Comparison of ENCODE assay signal across 1 cellular context in the genomic region with DNA sequence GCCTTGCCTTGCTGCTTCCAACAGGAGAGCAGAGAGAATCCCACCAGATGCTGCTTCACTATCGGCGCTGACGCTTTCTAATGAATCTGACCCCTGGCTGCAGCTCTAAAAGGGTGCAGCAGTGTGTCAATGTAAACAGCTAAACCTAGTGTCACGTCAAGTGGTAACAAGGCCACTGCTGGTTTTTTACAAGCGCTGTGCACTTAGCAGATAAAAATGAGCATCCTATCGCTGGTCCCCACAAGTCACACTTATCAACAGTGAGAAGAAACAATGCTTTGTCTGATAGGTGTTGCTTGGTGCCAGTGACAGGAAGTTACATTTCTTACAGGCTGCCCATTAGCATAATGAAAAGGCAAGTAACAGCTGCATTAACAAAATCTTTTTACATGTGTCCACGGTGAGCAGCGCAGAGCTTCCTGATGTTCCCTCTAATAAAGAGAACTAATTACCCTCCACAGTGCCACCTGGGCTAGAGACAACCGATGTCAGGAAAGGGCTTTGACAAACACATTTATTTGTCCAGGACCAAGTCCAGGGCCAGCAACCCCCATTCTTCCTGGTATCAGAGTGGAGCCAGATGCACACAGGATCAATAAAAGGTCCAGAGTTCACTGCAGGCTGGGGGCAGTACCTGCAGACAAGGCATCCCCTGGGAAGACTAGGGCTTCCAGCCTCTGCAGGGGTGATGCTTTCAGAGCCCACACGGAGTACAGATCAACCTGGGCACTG.
A peak's percentile ranks its signal among the peaks of the same experiment; 100 is the strongest.
TF ChIP-seq lines count a peak whose summit lies in the region.

No MANE protein-coding gene starts in this region.

TF ChIP-seq in HepG2, 621 proteins besides CTCF, POLR2A, EP300 and RAD21 (continued from another document and continues in another):
- TF ChIP-seq, protein P1, sequence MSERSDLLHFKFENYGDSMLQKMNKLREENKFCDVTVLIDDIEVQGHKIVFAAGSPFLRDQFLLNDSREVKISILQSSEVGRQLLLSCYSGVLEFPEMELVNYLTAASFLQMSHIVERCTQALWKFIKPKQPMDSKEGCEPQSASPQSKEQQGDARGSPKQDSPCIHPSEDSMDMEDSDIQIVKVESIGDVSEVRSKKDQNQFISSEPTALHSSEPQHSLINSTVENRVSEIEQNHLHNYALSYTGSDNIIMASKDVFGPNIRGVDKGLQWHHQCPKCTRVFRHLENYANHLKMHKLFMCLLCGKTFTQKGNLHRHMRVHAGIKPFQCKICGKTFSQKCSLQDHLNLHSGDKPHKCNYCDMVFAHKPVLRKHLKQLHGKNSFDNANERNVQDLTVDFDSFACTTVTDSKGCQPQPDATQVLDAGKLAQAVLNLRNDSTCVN (CRISPR knock-in tag; IDR thresholded peaks at IDR 0.05; ENCODE audit: borderline replicate concordance) = peak; percentile 75; the same call in 1 of the 2 replicates
- TF ChIP-seq KLF9 (CRISPR knock-in tag; IDR thresholded peaks at IDR 0.05; ENCODE audit: low read depth) = peak; percentile 19; the same call in 1 of the 2 replicates
- TF ChIP-seq ZNF607 (CRISPR knock-in tag; IDR thresholded peaks at IDR 0.05; ENCODE audit: borderline replicate concordance) = peak; percentile 39; the same call in 1 of the 2 replicates
- peak; percentile 65; the same call in 1 of the 2 replicates for TF ChIP-seq ZNF143 (CRISPR knock-in tag; IDR thresholded peaks at IDR 0.05)
- no peak; the same call in 1 of the 2 replicates for TF ChIP-seq PLSCR1 (CRISPR knock-in tag; IDR thresholded peaks at IDR 0.05; ENCODE audit: borderline replicate concordance)
- TF ChIP-seq LCORL (IDR thresholded peaks at IDR 0.05) = no peak
- TF ChIP-seq LCORL (CRISPR knock-in tag; IDR thresholded peaks at IDR 0.05) = peak; percentile 96
- TF ChIP-seq, protein P2, sequence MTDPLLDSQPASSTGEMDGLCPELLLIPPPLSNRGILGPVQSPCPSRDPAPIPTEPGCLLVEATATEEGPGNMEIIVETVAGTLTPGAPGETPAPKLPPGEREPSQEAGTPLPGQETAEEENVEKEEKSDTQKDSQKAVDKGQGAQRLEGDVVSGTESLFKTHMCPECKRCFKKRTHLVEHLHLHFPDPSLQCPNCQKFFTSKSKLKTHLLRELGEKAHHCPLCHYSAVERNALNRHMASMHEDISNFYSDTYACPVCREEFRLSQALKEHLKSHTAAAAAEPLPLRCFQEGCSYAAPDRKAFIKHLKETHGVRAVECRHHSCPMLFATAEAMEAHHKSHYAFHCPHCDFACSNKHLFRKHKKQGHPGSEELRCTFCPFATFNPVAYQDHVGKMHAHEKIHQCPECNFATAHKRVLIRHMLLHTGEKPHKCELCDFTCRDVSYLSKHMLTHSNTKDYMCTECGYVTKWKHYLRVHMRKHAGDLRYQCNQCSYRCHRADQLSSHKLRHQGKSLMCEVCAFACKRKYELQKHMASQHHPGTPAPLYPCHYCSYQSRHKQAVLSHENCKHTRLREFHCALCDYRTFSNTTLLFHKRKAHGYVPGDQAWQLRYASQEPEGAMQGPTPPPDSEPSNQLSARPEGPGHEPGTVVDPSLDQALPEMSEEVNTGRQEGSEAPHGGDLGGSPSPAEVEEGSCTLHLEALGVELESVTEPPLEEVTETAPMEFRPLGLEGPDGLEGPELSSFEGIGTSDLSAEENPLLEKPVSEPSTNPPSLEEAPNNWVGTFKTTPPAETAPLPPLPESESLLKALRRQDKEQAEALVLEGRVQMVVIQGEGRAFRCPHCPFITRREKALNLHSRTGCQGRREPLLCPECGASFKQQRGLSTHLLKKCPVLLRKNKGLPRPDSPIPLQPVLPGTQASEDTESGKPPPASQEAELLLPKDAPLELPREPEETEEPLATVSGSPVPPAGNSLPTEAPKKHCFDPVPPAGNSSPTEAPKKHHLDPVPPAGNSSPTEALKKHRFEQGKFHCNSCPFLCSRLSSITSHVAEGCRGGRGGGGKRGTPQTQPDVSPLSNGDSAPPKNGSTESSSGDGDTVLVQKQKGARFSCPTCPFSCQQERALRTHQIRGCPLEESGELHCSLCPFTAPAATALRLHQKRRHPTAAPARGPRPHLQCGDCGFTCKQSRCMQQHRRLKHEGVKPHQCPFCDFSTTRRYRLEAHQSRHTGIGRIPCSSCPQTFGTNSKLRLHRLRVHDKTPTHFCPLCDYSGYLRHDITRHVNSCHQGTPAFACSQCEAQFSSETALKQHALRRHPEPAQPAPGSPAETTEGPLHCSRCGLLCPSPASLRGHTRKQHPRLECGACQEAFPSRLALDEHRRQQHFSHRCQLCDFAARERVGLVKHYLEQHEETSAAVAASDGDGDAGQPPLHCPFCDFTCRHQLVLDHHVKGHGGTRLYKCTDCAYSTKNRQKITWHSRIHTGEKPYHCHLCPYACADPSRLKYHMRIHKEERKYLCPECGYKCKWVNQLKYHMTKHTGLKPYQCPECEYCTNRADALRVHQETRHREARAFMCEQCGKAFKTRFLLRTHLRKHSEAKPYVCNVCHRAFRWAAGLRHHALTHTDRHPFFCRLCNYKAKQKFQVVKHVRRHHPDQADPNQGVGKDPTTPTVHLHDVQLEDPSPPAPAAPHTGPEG (CRISPR knock-in tag; IDR thresholded peaks at IDR 0.05) = no peak
- peak; percentile 89 for TF ChIP-seq POGZ (CRISPR knock-in tag; IDR thresholded peaks at IDR 0.05)
- TF ChIP-seq NFRKB (IDR thresholded peaks at IDR 0.05) = no peak
- 0 out of 2 replicates have a peak, but pooled peaks have one; percentile 55 for TF ChIP-seq ZNF276 (CRISPR knock-in tag; IDR thresholded peaks at IDR 0.05; ENCODE audit: low read depth)
- no peak for TF ChIP-seq ZNF333 (CRISPR knock-in tag; IDR thresholded peaks at IDR 0.05; ENCODE audit: borderline replicate concordance)
- TF ChIP-seq, protein P3, sequence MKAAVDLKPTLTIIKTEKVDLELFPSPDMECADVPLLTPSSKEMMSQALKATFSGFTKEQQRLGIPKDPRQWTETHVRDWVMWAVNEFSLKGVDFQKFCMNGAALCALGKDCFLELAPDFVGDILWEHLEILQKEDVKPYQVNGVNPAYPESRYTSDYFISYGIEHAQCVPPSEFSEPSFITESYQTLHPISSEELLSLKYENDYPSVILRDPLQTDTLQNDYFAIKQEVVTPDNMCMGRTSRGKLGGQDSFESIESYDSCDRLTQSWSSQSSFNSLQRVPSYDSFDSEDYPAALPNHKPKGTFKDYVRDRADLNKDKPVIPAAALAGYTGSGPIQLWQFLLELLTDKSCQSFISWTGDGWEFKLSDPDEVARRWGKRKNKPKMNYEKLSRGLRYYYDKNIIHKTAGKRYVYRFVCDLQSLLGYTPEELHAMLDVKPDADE (CRISPR knock-in tag; IDR thresholded peaks at IDR 0.05) = 0 out of 2 replicates have a peak, but pooled peaks have one; percentile 64
- TF ChIP-seq TIGD3 (CRISPR knock-in tag; IDR thresholded peaks at IDR 0.05; ENCODE audit: borderline replicate concordance) = no peak
- no peak for TF ChIP-seq ZNF674 (CRISPR knock-in tag; IDR thresholded peaks at IDR 0.05; ENCODE audit: low read depth)
- TF ChIP-seq, protein P4, sequence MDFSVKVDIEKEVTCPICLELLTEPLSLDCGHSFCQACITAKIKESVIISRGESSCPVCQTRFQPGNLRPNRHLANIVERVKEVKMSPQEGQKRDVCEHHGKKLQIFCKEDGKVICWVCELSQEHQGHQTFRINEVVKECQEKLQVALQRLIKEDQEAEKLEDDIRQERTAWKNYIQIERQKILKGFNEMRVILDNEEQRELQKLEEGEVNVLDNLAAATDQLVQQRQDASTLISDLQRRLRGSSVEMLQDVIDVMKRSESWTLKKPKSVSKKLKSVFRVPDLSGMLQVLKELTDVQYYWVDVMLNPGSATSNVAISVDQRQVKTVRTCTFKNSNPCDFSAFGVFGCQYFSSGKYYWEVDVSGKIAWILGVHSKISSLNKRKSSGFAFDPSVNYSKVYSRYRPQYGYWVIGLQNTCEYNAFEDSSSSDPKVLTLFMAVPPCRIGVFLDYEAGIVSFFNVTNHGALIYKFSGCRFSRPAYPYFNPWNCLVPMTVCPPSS (IDR thresholded peaks at IDR 0.05) = no peak
- peak; percentile 89; the same call in 1 of the 2 replicates for TF ChIP-seq SMAD3 (CRISPR knock-in tag; IDR thresholded peaks at IDR 0.05)
- no peak for TF ChIP-seq FOXA1 (IDR thresholded peaks at IDR 0.05)
- peak; percentile 89 for TF ChIP-seq FOXA1 (CRISPR knock-in tag; IDR thresholded peaks at IDR 0.05)
- no peak for TF ChIP-seq MXD3 (CRISPR knock-in tag; IDR thresholded peaks at IDR 0.05)
- TF ChIP-seq, protein P5, sequence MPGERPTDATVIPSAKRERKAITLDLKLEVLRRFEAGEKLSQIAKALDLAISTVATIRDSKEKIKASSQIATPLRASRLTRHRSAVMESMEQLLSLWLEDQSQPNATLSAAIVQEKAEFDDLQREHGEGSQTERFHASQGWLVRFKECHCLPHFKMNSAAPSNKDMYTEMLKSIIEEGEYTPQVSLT (CRISPR knock-in tag; IDR thresholded peaks at IDR 0.05; ENCODE audit: borderline replicate concordance, low read depth) = no peak
- peak; percentile 96 for TF ChIP-seq FOXO1 (CRISPR knock-in tag; IDR thresholded peaks at IDR 0.05)
- TF ChIP-seq, protein P6, sequence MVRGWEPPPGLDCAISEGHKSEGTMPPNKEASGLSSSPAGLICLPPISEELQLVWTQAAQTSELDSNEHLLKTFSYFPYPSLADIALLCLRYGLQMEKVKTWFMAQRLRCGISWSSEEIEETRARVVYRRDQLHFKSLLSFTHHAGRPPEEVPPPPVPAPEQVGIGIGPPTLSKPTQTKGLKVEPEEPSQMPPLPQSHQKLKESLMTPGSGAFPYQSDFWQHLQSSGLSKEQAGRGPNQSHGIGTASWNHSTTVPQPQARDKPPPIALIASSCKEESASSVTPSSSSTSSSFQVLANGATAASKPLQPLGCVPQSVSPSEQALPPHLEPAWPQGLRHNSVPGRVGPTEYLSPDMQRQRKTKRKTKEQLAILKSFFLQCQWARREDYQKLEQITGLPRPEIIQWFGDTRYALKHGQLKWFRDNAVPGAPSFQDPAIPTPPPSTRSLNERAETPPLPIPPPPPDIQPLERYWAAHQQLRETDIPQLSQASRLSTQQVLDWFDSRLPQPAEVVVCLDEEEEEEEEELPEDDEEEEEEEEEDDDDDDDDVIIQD (CRISPR knock-in tag; IDR thresholded peaks at IDR 0.05; ENCODE audit: low read depth) = peak; percentile 85
- TF ChIP-seq, protein P7, sequence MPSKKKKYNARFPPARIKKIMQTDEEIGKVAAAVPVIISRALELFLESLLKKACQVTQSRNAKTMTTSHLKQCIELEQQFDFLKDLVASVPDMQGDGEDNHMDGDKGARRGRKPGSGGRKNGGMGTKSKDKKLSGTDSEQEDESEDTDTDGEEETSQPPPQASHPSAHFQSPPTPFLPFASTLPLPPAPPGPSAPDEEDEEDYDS (CRISPR knock-in tag; IDR thresholded peaks at IDR 0.05) = no peak; the same call in 1 of the 2 replicates
- no peak; the same call in 1 of the 2 replicates for TF ChIP-seq ZNF766 (CRISPR knock-in tag; IDR thresholded peaks at IDR 0.05; ENCODE audit: borderline replicate concordance)
- TF ChIP-seq, protein P8, sequence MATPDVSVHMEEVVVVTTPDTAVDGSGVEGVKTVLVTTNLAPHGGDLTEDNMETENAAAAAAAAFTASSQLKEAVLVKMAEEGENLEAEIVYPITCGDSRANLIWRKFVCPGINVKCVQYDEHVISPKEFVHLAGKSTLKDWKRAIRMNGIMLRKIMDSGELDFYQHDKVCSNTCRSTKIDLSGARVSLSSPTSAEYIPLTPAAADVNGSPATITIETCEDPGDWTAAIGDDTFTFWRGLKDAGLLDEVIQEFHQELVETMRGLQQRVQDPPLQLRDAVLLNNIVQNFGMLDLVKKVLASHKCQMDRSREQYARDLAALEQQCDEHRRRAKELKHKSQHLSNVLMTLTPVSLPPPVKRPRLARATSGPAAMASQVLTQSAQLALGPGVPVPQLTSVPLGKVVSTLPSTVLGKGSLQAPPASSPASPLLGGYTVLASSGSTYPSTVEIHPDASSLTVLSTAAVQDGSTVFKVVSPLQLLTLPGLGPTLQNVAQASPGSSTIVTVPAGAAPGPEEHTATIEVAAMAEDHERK (CRISPR knock-in tag; IDR thresholded peaks at IDR 0.05; ENCODE audit: low read depth) = no peak
- TF ChIP-seq GRHL1 (CRISPR knock-in tag; conservative IDR thresholded peaks at IDR 0.05) = no peak
- peak; percentile 92 for TF ChIP-seq GATA4 (IDR thresholded peaks at IDR 0.05; ENCODE audit: borderline replicate concordance, low read depth)
- peak; percentile 84 for TF ChIP-seq BRD4 (CRISPR knock-in tag; IDR thresholded peaks at IDR 0.05)
- TF ChIP-seq STAG1 (CRISPR knock-in tag; IDR thresholded peaks at IDR 0.05) = peak; percentile 48
- TF ChIP-seq ZSCAN25 (CRISPR knock-in tag; IDR thresholded peaks at IDR 0.05) = peak; percentile 99
